ENCODE assay signal across 17 cellular contexts in the genomic region with DNA sequence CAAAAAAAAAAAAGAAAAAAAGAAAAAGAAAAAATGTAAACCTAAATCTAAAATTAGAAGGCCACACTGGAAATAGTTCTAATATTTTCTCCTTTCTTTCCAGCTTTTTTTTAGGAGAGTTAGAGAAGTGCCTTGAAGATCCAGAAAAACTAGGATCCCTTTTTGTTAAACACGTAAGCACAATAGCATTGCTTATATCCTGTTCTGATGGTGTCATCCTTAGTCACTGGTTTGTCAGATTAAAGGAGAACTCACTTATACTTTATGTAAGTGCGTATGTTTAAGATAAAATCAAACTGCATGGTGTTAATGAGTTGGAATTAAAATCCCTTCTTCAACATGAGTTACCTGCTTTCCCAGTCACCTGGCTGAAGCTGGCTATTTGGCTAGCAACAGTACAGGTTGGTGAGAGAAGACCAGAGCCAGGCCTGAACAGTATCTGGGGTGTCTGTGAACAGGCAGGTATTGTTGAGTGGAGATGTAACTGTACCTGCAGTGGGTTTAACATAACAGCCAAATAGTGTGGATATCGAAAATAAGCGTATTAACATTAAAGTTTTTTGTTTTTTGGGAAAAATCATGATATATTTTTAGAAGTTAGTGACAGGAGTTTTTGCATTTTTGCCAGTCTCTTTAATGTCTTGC.
DNase-seq lines count a peak whose midpoint lies in the region; ATAC-seq and TF ChIP-seq lines count a peak whose summit lies in the region.
"Had no signal": no experiment of that assay in that cellular context is flagged by ENCODE, and none has a peak within 500 bp of the region (broad histone marks: within the 10 kb centered on the region; RNA-seq: fewer than 3 reads in every experiment).

No MANE protein-coding gene starts in this region.

- peak overlapping the region; percentile 67; the same call in 1 of the 2 replicates for H2BK120ac ChIP-seq in IMR-90 (ENCODE audit: low read depth, low read length)

- peak overlapping the region; percentile 61; the same call in 1 of the 3 replicates for H2BK15ac ChIP-seq in IMR-90 (ENCODE audit: low read depth, low read length)

- TF ChIP-seq CTCF in IMR-90 (conservative IDR thresholded peaks at IDR 0.05; ENCODE audit: low read depth, low read length) = no peak
- TF ChIP-seq CTCF in fibroblast of mammary gland (conservative IDR thresholded peaks at IDR 0.05; ENCODE audit: control insufficient read depth, insufficient read depth, low read depth, low read length) = no peak
- TF ChIP-seq CTCF in heart right ventricle (IDR thresholded peaks at IDR 0.05) = no peak

- peak overlapping the region; percentile 71; the same call in 1 of the 2 replicates for H3K23ac ChIP-seq in IMR-90 (ENCODE audit: low read depth, low read length)

- H4K91ac ChIP-seq in IMR-90 (ENCODE audit: insufficient read depth, low read depth, low read length) = peak overlapping the region; percentile 63; the same call in 1 of the 2 replicates

- no peak for TF ChIP-seq RAD21 in IMR-90 (IDR thresholded peaks at IDR 0.05; ENCODE audit: low read length)

- H4K8ac ChIP-seq in IMR-90 (ENCODE audit: low read depth in 2 of 2, low read length in 2 of 2) = peak overlapping the region in 1 of 2 experiments; percentile 83; a peak in 2 of 4 replicates

- H2AFZ ChIP-seq in IMR-90 (replicated peaks; ENCODE audit: low read length, poor library complexity) = no peak overlapping the region

- no peak overlapping the region; the same call in 1 of the 2 replicates for H4K5ac ChIP-seq in IMR-90 (ENCODE audit: low read depth, low read length)

- H3K9me3 ChIP-seq in IMR-90 (ENCODE audit: control insufficient read depth, insufficient read depth, low read length) (no peaks in the 10 kb centered on the region), adipocyte (ENCODE audit: control insufficient read depth, low read length) (no peaks in the 10 kb centered on the region), heart right ventricle (no peaks in the 10 kb centered on the region)
- H3K9me3 ChIP-seq: left lung had no signal

- H2AK5ac ChIP-seq in IMR-90 (ENCODE audit: low read depth, low read length) = peak overlapping the region; percentile 94

- dilution Hi-C loops in IMR-90 (cut with HindIII; ENCODE audit: low sequenced_read_pairs, unreplicated experiment) = no loop called here

- WGBS in IMR-90 (ENCODE audit: extremely low coverage in 2 of 2, insufficient read length in 1 of 2), 2 experiments = 100% methylated on average over 2 of the region's 4 CpGs; no CpG with 5 or more reads in 1 of the 2 experiments
- 94 to 95% methylated on average over 4 of the region's 4 CpGs for WGBS in heart right ventricle, 2 donors

- peak overlapping the region; percentile 87 for H3K14ac ChIP-seq in IMR-90 (replicated peaks; ENCODE audit: low read depth, low read length)

- H2BK5ac ChIP-seq in IMR-90 (ENCODE audit: low read depth, low read length, poor library complexity, severe bottlenecking) = peak overlapping the region; percentile 96

- H3K4me3 ChIP-seq in IMR-90 (ENCODE audit: insufficient read depth, low read depth, low read length) (no peak overlapping the region), adipocyte (ENCODE audit: low read length) (no peak overlapping the region), fibroblast of mammary gland (ENCODE audit: control insufficient read depth, low read depth, low read length) (no peak overlapping the region), heart right ventricle (no peak overlapping the region)
- H3K4me3 ChIP-seq: cardiac muscle cell, GM12878, left lung had no signal

- ATAC-seq in IMR-90 (ENCODE audit: low read depth) (peak; percentile 73), heart right ventricle (no peak)
- ATAC-seq: GM12878, left lung had no signal

- H3K4ac ChIP-seq in IMR-90 (ENCODE audit: low read depth, low read length) = peak overlapping the region; percentile 67; the same call in 1 of the 2 replicates

- H3K56ac ChIP-seq in IMR-90 (ENCODE audit: extremely low read depth, insufficient read depth, low read length) = no peak overlapping the region

- DNase-seq in IMR-90 = peak; percentile 90
- peak; percentile 40 for DNase-seq in adipocyte (ENCODE audit: low read depth)
- peak; percentile 85 for DNase-seq in fibroblast of mammary gland (ENCODE audit: low read depth)
- no peak for DNase-seq in heart right ventricle
- no peak for DNase-seq in COLO829 (ENCODE audit: low spot score)
- DNase-seq in MV-4-11 (lab: John Stamatoyannopoulos, UW) = no peak
- no peak for DNase-seq in cerebellum (ENCODE audit: low spot score)
- DNase-seq: activated naive CD4-positive, alpha-beta T cell; CD4-positive, alpha-beta memory T cell; KG1; left lung; NCI-H187; NCI-H526; posterior cingulate gyrus; stimulated activated CD4-positive, alpha-beta T cell treated with anti-CD3 and anti-CD28 coated beads, Interleukin-12 subunit alpha, Interleukin-12 subunit beta, amount 100 ng/mL, for 4 hours had no signal

- in situ Hi-C loops in IMR-90 (cut with MboI; ENCODE audit: low sequenced_read_pairs) = no loop called here

- POLR2A ChIA-PET in IMR-90 (lab: Charles Lee; ENCODE audit: unreplicated experiment) = no interaction called here

- H2AK9ac ChIP-seq in IMR-90 (replicated peaks; ENCODE audit: low read depth, low read length, poor library complexity) = no peak overlapping the region

- H3K36me3 ChIP-seq in IMR-90 (ENCODE audit: control insufficient read depth, insufficient read depth, low read length) (peaks cover 70% of the 10 kb centered on the region), adipocyte (ENCODE audit: control insufficient read depth, insufficient read depth, low read length, severe bottlenecking) (peaks cover 100% of the 10 kb centered on the region), heart right ventricle (peaks cover 0 to 100% (median 75%) of the 10 kb centered on the region in 9 donors)

- H3K9me1 ChIP-seq in IMR-90 (ENCODE audit: insufficient read depth, low read length) = peaks cover 15% of the 10 kb centered on the region

- peaks cover 47 to 79% of the 10 kb centered on the region in 2 experiments for H3K79me1 ChIP-seq in IMR-90 (ENCODE audit: low read depth in 1 of 2, low read length in 2 of 2)

- CTCF ChIA-PET in IMR-90 (lab: Yijun Ruan, JAX) = interaction anchor here (0.6 kb wide), 1 partner anchor 38 kb away, joined by 3 read pairs; no protein-coding TSS in a partner anchor

- H3K9ac ChIP-seq in IMR-90 (ENCODE audit: low read depth, low read length) (no peak overlapping the region), adipocyte (ENCODE audit: low read length) (no peak overlapping the region)

- 0 out of 2 replicates have a peak overlapping the region, but pooled peaks have one; percentile 20 for H2BK20ac ChIP-seq in IMR-90 (ENCODE audit: low read depth, low read length)

- H3K27ac ChIP-seq in IMR-90 (ENCODE audit: insufficient read depth, low read length) = peak overlapping the region; percentile 64
- no peak overlapping the region for H3K27ac ChIP-seq in heart right ventricle
- H3K27ac ChIP-seq: cardiac muscle cell, left lung had no signal

- intact Hi-C loops in IMR-90 (cut with micrococcal nuclease) (no loop called here), heart right ventricle (cut with DNase I) (no loop called here)

- no peaks in the 10 kb centered on the region for H3K27me3 ChIP-seq in IMR-90 (ENCODE audit: control insufficient read depth, insufficient read depth, low read length)
- no peaks in the 10 kb centered on the region for H3K27me3 ChIP-seq in adipocyte (replicated peaks; ENCODE audit: control insufficient read depth, insufficient read depth, low read length)
- no peaks in the 10 kb centered on the region for H3K27me3 ChIP-seq in heart right ventricle
- H3K27me3 ChIP-seq: cardiac muscle cell, left lung had no signal

- no TSS peak for BruUV-seq in IMR-90 (replicated peaks; lab: Mats Ljungman, UMichigan)

- H3K4me2 ChIP-seq in IMR-90 (ENCODE audit: low read depth, low read length) = peak overlapping the region; percentile 25; the same call in 1 of the 2 replicates

- peak overlapping the region; percentile 36; the same call in 1 of the 2 replicates for H3K18ac ChIP-seq in IMR-90 (ENCODE audit: low read depth, low read length)

- H4K20me1 ChIP-seq in IMR-90 (ENCODE audit: insufficient read depth, low read length) = peaks cover 47% of the 10 kb centered on the region; the same call in 1 of the 2 replicates

- H3K4me1 ChIP-seq in IMR-90 (ENCODE audit: control insufficient read depth, insufficient read depth, low read length) (peaks cover 4% of the 10 kb centered on the region), adipocyte (ENCODE audit: control insufficient read depth, insufficient read depth, low read length) (peaks cover 1% of the 10 kb centered on the region), heart right ventricle (no peaks in the 10 kb centered on the region)
- H3K4me1 ChIP-seq: left lung had no signal

- TF ChIP-seq POLR2A in IMR-90 (IDR thresholded peaks at IDR 0.05; ENCODE audit: low read depth, low read length) = no peak

TF ChIP-seq in IMR-90, 13 proteins besides CTCF, POLR2A, EP300 and RAD21 (continues in another document):
- TF ChIP-seq FOS (IDR thresholded peaks at IDR 0.05; ENCODE audit: low read depth, low read length) (peak; percentile 34; the same call in 1 of the 2 replicates), MAFK (IDR thresholded peaks at IDR 0.05; ENCODE audit: low read depth, low read length) (no peak), BHLHE40 (IDR thresholded peaks at IDR 0.05; ENCODE audit: low read depth, low read length) (no peak), CEBPB (IDR thresholded peaks at IDR 0.05; ENCODE audit: low read depth, low read length) (peak; percentile 32; the same call in 1 of the 2 replicates), CHD1 (IDR thresholded peaks at IDR 0.05; ENCODE audit: low read depth, low read length) (no peak), RCOR1 (IDR thresholded peaks at IDR 0.05; ENCODE audit: insufficient replicate concordance, low read length) (no peak), SMC3 (IDR thresholded peaks at IDR 0.05; ENCODE audit: low read depth, low read length) (no peak)
- TF ChIP-seq, protein P1, sequence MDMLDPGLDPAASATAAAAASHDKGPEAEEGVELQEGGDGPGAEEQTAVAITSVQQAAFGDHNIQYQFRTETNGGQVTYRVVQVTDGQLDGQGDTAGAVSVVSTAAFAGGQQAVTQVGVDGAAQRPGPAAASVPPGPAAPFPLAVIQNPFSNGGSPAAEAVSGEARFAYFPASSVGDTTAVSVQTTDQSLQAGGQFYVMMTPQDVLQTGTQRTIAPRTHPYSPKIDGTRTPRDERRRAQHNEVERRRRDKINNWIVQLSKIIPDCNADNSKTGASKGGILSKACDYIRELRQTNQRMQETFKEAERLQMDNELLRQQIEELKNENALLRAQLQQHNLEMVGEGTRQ (IDR thresholded peaks at IDR 0.05; ENCODE audit: low read depth, low read length) = no peak

Comparison
In these comparisons a context has a peak if more than half of its experiments do, and no peak if none do; other contexts are left out.
1. DNase-seq: peak in IMR-90 (single experiment), adipocyte (single experiment) and fibroblast of mammary gland (single experiment); none in heart right ventricle (0 of 2), COLO829 (single experiment), MV-4-11 (single experiment) and cerebellum (single experiment).